ENCODE assay signal across 1 cellular context in the genomic region with DNA sequence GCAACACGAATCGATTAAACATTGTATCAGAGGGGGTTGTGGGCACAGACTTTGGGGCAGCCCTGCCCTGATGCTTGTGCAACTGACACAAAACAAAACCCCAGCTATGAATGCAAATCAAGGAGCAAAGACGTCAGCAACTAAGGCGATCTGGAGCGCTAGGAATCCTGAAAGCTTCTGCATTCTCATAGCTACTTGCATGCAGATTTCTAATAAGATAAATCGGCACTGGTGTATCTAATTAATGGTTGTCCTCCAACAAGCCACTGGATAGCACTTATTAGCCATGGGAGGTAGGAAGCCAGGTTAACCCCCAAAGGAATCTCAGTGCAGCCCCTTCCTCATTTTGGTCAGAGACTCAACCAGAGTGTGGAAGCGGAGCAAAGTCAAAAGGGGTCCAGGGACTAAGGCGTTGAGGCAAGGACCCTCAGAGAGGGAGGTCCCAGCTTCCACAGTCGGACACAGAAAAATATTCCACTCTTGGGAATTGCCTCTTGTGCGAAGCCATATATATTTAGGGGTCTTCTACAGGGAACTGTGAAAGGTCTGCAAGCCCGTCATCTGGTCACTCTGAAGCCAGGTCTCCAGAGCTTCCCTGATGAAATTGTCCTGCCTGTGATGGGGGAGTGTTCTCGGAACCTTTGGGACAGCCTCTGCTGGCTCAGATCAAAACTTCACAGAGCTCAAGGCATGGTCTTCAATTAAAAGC.
TF ChIP-seq lines count a peak whose summit lies in the region.

No MANE protein-coding gene starts in this region.

TF ChIP-seq in GM23338, 12 proteins besides CTCF, POLR2A, EP300 and RAD21 (continued from another document):
- TF ChIP-seq, protein P1, sequence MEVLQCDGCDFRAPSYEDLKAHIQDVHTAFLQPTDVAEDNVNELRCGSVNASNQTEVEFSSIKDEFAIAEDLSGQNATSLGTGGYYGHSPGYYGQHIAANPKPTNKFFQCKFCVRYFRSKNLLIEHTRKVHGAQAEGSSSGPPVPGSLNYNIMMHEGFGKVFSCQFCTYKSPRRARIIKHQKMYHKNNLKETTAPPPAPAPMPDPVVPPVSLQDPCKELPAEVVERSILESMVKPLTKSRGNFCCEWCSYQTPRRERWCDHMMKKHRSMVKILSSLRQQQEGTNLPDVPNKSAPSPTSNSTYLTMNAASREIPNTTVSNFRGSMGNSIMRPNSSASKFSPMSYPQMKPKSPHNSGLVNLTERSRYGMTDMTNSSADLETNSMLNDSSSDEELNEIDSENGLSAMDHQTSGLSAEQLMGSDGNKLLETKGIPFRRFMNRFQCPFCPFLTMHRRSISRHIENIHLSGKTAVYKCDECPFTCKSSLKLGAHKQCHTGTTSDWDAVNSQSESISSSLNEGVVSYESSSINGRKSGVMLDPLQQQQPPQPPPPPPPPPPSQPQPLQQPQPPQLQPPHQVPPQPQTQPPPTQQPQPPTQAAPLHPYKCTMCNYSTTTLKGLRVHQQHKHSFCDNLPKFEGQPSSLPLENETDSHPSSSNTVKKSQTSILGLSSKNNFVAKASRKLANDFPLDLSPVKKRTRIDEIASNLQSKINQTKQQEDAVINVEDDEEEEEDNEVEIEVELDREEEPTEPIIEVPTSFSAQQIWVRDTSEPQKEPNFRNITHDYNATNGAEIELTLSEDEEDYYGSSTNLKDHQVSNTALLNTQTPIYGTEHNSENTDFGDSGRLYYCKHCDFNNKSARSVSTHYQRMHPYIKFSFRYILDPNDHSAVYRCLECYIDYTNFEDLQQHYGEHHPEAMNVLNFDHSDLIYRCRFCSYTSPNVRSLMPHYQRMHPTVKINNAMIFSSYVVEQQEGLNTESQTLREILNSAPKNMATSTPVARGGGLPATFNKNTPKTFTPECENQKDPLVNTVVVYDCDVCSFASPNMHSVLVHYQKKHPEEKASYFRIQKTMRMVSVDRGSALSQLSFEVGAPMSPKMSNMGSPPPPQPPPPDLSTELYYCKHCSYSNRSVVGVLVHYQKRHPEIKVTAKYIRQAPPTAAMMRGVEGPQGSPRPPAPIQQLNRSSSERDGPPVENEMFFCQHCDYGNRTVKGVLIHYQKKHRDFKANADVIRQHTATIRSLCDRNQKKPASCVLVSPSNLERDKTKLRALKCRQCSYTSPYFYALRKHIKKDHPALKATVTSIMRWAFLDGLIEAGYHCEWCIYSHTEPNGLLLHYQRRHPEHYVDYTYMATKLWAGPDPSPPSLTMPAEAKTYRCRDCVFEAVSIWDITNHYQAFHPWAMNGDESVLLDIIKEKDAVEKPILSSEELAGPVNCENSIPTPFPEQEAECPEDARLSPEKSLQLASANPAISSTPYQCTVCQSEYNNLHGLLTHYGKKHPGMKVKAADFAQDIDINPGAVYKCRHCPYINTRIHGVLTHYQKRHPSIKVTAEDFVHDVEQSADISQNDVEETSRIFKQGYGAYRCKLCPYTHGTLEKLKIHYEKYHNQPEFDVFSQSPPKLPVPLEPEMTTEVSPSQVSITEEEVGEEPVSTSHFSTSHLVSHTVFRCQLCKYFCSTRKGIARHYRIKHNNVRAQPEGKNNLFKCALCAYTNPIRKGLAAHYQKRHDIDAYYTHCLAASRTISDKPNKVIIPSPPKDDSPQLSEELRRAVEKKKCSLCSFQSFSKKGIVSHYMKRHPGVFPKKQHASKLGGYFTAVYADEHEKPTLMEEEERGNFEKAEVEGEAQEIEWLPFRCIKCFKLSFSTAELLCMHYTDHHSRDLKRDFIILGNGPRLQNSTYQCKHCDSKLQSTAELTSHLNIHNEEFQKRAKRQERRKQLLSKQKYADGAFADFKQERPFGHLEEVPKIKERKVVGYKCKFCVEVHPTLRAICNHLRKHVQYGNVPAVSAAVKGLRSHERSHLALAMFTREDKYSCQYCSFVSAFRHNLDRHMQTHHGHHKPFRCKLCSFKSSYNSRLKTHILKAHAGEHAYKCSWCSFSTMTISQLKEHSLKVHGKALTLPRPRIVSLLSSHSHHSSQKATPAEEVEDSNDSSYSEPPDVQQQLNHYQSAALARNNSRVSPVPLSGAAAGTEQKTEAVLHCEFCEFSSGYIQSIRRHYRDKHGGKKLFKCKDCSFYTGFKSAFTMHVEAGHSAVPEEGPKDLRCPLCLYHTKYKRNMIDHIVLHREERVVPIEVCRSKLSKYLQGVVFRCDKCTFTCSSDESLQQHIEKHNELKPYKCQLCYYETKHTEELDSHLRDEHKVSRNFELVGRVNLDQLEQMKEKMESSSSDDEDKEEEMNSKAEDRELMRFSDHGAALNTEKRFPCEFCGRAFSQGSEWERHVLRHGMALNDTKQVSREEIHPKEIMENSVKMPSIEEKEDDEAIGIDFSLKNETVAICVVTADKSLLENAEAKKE (CRISPR knock-in tag; IDR thresholded peaks at IDR 0.05), result no peak
- TF ChIP-seq NANOG (IDR thresholded peaks at IDR 0.05; ENCODE audit: borderline replicate concordance), result no peak
- TF ChIP-seq ZNF331 (CRISPR knock-in tag; IDR thresholded peaks at IDR 0.05; ENCODE audit: low read depth), result no peak
- TF ChIP-seq, protein P2, sequence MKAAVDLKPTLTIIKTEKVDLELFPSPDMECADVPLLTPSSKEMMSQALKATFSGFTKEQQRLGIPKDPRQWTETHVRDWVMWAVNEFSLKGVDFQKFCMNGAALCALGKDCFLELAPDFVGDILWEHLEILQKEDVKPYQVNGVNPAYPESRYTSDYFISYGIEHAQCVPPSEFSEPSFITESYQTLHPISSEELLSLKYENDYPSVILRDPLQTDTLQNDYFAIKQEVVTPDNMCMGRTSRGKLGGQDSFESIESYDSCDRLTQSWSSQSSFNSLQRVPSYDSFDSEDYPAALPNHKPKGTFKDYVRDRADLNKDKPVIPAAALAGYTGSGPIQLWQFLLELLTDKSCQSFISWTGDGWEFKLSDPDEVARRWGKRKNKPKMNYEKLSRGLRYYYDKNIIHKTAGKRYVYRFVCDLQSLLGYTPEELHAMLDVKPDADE (IDR thresholded peaks at IDR 0.05), result no peak
- no peak for TF ChIP-seq POLR2AphosphoS5 (IDR thresholded peaks at IDR 0.05; ENCODE audit: low read depth)
